ENCODE assay signal across 8 cellular contexts in the genomic region with DNA sequence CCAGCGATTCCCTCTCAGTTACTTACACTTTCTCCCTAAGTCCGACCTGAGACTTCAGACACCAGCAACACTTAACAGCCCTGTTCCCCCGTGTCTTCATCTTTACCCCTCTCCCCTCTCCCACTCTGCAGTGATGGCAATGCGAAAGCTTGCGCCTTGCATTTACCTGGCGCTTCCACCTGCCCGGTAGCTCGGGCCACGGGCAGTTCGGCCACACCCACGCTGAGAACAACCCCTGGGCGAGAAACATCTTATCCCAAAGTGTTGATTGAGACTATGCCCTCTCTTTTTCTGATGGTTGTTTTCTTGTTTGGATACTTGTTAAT. TPM values are rescaled to one million over a fixed set of nuclear protein-coding genes. Genes with fewer than 3 reads are reported as not detected.
DNase-seq lines count a peak whose midpoint lies in the region; ATAC-seq and TF ChIP-seq lines count a peak whose summit lies in the region.

No MANE protein-coding gene starts in this region.

- no peak overlapping the region for H3K4me3 Mint-ChIP-seq in nephron progenitor cell

- H3K27me3 Mint-ChIP-seq in nephron progenitor cell (ENCODE audit: low read depth, poor library complexity) = no peaks in the 10 kb centered on the region

- DNase-seq in DMS153 treated with DMSO at 0.1 percent for 48 hours (lab: John Stamatoyannopoulos, UW; ENCODE audit: unreplicated experiment) (peak; percentile 46), DMS153 (lab: John Stamatoyannopoulos, UW) (no peak), brain microvascular endothelial cell (no peak), nephron progenitor cell (no peak), GM13976 (ENCODE audit: low spot score) (no peak)

- H3K9me3 ChIP-seq in HUES6 (ENCODE audit: control insufficient read depth, insufficient read depth, low read depth, low read length) = no peaks in the 10 kb centered on the region
- H3K9me3 ChIP-seq in mononuclear cell (ENCODE audit: low read depth, low read length) = no peaks in the 10 kb centered on the region

- H3K9me3 Mint-ChIP-seq in nephron progenitor cell = no peaks in the 10 kb centered on the region

- ATAC-seq in GM18873 (IDR thresholded peaks at IDR 0.05; ENCODE audit: low FRiP score, unreplicated experiment) = no peak

- H3K36me3 Mint-ChIP-seq in nephron progenitor cell (ENCODE audit: low read depth) = peaks cover 12% of the 10 kb centered on the region

- H3K4me1 ChIP-seq in HUES6 (ENCODE audit: control insufficient read depth, insufficient read depth, low read length) = no peaks in the 10 kb centered on the region
- H3K4me1 ChIP-seq in mononuclear cell (ENCODE audit: insufficient read depth, low read length) = peaks cover 34% of the 10 kb centered on the region

- H3K27ac Mint-ChIP-seq in nephron progenitor cell = no peak overlapping the region

- H3K9ac ChIP-seq in HUES6 (ENCODE audit: low read length) = peak overlapping the region; percentile 84

- H3K27ac ChIP-seq in HUES6 (ENCODE audit: low read depth, low read length) (peak overlapping the region; percentile 44; the same call in 1 of the 2 replicates), brain microvascular endothelial cell (peak overlapping the region; percentile 74)

- TF ChIP-seq CTCF in brain microvascular endothelial cell (IDR thresholded peaks at IDR 0.05; ENCODE audit: low read depth, low read length, missing control alignments) = no peak
- TF ChIP-seq CTCF in nephron progenitor cell (IDR thresholded peaks at IDR 0.05) = no peak
- no peak for TF ChIP-seq CTCF in GM13976 (IDR thresholded peaks at IDR 0.05; ENCODE audit: borderline replicate concordance, control extremely low read depth, extremely low read depth, insufficient read depth, missing control alignments)

- H3K27me3 ChIP-seq in HUES6 (ENCODE audit: control insufficient read depth, insufficient read depth, low read length) (no peaks in the 10 kb centered on the region), brain microvascular endothelial cell (replicated peaks) (no peaks in the 10 kb centered on the region), mononuclear cell (ENCODE audit: insufficient read depth, low read length) (no peaks in the 10 kb centered on the region)

- in situ Hi-C loops in brain microvascular endothelial cell (cut with HindIII; ENCODE audit: low pct_ligation_motif_present, low sequenced_read_pairs) (no loop called here), GM13976 (cut with MboI; ENCODE audit: low sequenced_read_pairs, unreplicated experiment) (no loop called here)

- H3K4me3 ChIP-seq in HUES6 (ENCODE audit: low read depth, low read length) = peak overlapping the region; percentile 91
- H3K4me3 ChIP-seq in brain microvascular endothelial cell (ENCODE audit: low read depth, low read length) = peak overlapping the region; percentile 80
- peak overlapping the region; percentile 77 for H3K4me3 ChIP-seq in mononuclear cell (ENCODE audit: low read length)

- H3K4me1 Mint-ChIP-seq in nephron progenitor cell = no peaks in the 10 kb centered on the region

- H3K36me3 ChIP-seq in HUES6 (ENCODE audit: control insufficient read depth, insufficient read depth, low read length) (peaks cover 23% of the 10 kb centered on the region), brain microvascular endothelial cell (replicated peaks) (no peaks in the 10 kb centered on the region)

RNA-seq across cellular contexts. Expression of a gene that starts 0.6 kb away (rescaled TPM):
- 47.6 TPM for total RNA-seq in mononuclear cell
